In genomic region chr12:30044206-30044605, GRCh38 we compare ENCODE assay signal across 37 cellular contexts.
"Had no signal": no experiment of that assay in that cellular context is flagged by ENCODE, and none has a peak within 500 bp of the region (broad histone marks: within the 10 kb centered on the region; RNA-seq: fewer than 3 reads in every experiment).

No MANE protein-coding gene starts in this region.

- H3K27me3 ChIP-seq: adrenal gland, cardiac muscle cell had no signal

- H3K27ac ChIP-seq: adrenal gland, cardiac muscle cell, VCaP had no signal

- DNase-seq: activated B cell treated with CpG ODN at 0.5 μM for 24 hours; activated CD4-positive, alpha-beta memory T cell treated with anti-CD3 and anti-CD28 coated beads for 36 hours; activated CD4-positive, alpha-beta T cell treated with anti-CD3 and anti-CD28 coated beads for 4 hours; activated CD4-positive, alpha-beta T cell treated with anti-CD3 and anti-CD28 coated beads, Interleukin-2, amount 10 ng/mL, durations not matched to agents 24 days and 14 days; activated CD4-positive, alpha-beta T cell treated with anti-CD3 and anti-CD28 coated beads, Interleukin-2, amount 50 U/mL, for 1 hour; activated CD4-positive, alpha-beta T cell treated with anti-CD3 and anti-CD28 coated beads, Interleukin-2, amount 50 U/mL, for 4 hours; activated CD4-positive, CD25-positive, alpha-beta regulatory T cell treated with anti-CD3 and anti-CD28 coated beads, Interleukin-2, amount 50 U/mL, for 72 hours; activated CD8-positive, alpha-beta memory T cell treated with anti-CD3 and anti-CD28 coated beads, Interleukin-2, amount 50 U/mL, for 4 hours; activated CD8-positive, alpha-beta T cell treated with anti-CD3 and anti-CD28 coated beads for 36 hours; activated effector memory CD4-positive, alpha-beta T cell treated with anti-CD3 and anti-CD28 coated beads, Interleukin-2, amount 50 U/mL, for 16 hours; activated gamma-delta T cell treated with Interleukin-2 at 50 U/mL for 16 hours; activated naive CD4-positive, alpha-beta T cell; activated naive CD4-positive, alpha-beta T cell treated with anti-CD3 and anti-CD28 coated beads for 36 hours; activated naive CD4-positive, alpha-beta T cell treated with anti-CD3 and anti-CD28 coated beads, Interleukin-2, amount 50 U/mL, for 16 hours; activated naive CD8-positive, alpha-beta T cell treated with anti-CD3 and anti-CD28 coated beads for 36 hours; activated T-cell treated with anti-CD3 and anti-CD28 coated beads for 4 hours; activated T-cell treated with anti-CD3 and anti-CD28 coated beads, Interleukin-2, amount 50 U/mL, for 1 hour; activated T-cell treated with anti-CD3 and anti-CD28 coated beads, Interleukin-2, amount 50 U/mL, for 4 hours; activated T-cell treated with anti-CD3 and anti-CD28 coated beads, Interleukin-2, amount 50 U/mL, for 72 hours; adrenal gland; amniotic stem cell; aorta; caudate nucleus; cerebellar nuclear complex; T-helper 1 cell; T-helper 2 cell; T-helper 9 cell had no signal

- H3K4me1 ChIP-seq: adrenal gland had no signal

- H3K36me3 Mint-ChIP-seq: activated CD4-positive, alpha-beta memory T cell treated with anti-CD3 and anti-CD28 coated beads for 36 hours; activated naive CD8-positive, alpha-beta T cell treated with anti-CD3 and anti-CD28 coated beads for 36 hours; brain had no signal

- H3K27me3 Mint-ChIP-seq: activated B cell treated with CpG ODN at 0.5 μM for 24 hours; activated CD4-positive, alpha-beta memory T cell treated with anti-CD3 and anti-CD28 coated beads for 36 hours; activated CD4-positive, alpha-beta T cell treated with anti-CD3 and anti-CD28 coated beads, Interleukin-2, amount 10 ng/mL, durations not matched to agents 24 days and 14 days; activated CD8-positive, alpha-beta T cell treated with anti-CD3 and anti-CD28 coated beads for 36 hours; activated naive CD8-positive, alpha-beta T cell treated with anti-CD3 and anti-CD28 coated beads for 36 hours; activated T-helper 17 cell treated with anti-CD3 and anti-CD28 coated beads, Interleukin-2, amount 50 U/mL, for 72 hours; central memory CD8-positive, alpha-beta T cell had no signal

- FAIRE-seq: bronchial epithelial cell had no signal

- H3K4me3 Mint-ChIP-seq: activated B cell treated with CpG ODN at 0.5 μM for 24 hours; activated CD4-positive, alpha-beta memory T cell treated with anti-CD3 and anti-CD28 coated beads for 36 hours; activated CD4-positive, alpha-beta T cell treated with anti-CD3 and anti-CD28 coated beads, Interleukin-2, amount 10 ng/mL, durations not matched to agents 24 days and 14 days; activated CD8-positive, alpha-beta T cell treated with anti-CD3 and anti-CD28 coated beads for 36 hours; activated naive CD4-positive, alpha-beta T cell treated with anti-CD3 and anti-CD28 coated beads for 36 hours; activated naive CD8-positive, alpha-beta T cell treated with anti-CD3 and anti-CD28 coated beads for 36 hours; activated T-cell treated with anti-CD3 and anti-CD28 coated beads, Interleukin-2, amount 50 U/mL, for 4 hours; activated T-cell treated with anti-CD3 and anti-CD28 coated beads, Interleukin-2, amount 50 U/mL, for 72 hours; activated T-helper 1 cell treated with anti-CD3 and anti-CD28 coated beads, Interleukin-12 subunit alpha, Interleukin-12 subunit beta, Interleukin-2, Interleukin-4 antibody, amounts not matched to agents 30 ng/mL and 10 ng/mL and 1 ng/mL, durations not matched to agents 14 hours and 24 hours and 36 hours; activated T-helper 17 cell treated with anti-CD3 and anti-CD28 coated beads, Interleukin-2, amount 50 U/mL, for 72 hours; brain; central memory CD8-positive, alpha-beta T cell; T-helper 1 cell treated with Interleukin-12 subunit alpha and Interleukin-12 subunit beta and Interleukin-4 antibody, amounts not matched to agents 30 μg/mL and 1 μg/mL, for 36 hours; T-helper 2 cell treated with Interferon-gamma antibody and Interleukin-4, amounts not matched to agents 5 μg/mL and 100 μg/mL, for 36 hours had no signal

- H3K9me3 ChIP-seq: adrenal gland had no signal

- H3K4me1 Mint-ChIP-seq: activated B cell treated with CpG ODN at 0.5 μM for 24 hours; activated CD4-positive, alpha-beta T cell treated with anti-CD3 and anti-CD28 coated beads, Interleukin-2, amount 10 ng/mL, durations not matched to agents 24 days and 14 days; activated naive CD8-positive, alpha-beta T cell treated with anti-CD3 and anti-CD28 coated beads for 36 hours; activated T-helper 17 cell treated with anti-CD3 and anti-CD28 coated beads, Interleukin-2, amount 50 U/mL, for 72 hours; central memory CD8-positive, alpha-beta T cell had no signal

- H3K27ac Mint-ChIP-seq: activated B cell treated with CpG ODN at 0.5 μM for 24 hours; activated CD4-positive, alpha-beta memory T cell treated with anti-CD3 and anti-CD28 coated beads for 36 hours; activated CD4-positive, alpha-beta T cell treated with anti-CD3 and anti-CD28 coated beads, Interleukin-2, amount 10 ng/mL, durations not matched to agents 24 days and 14 days; activated CD8-positive, alpha-beta T cell treated with anti-CD3 and anti-CD28 coated beads for 36 hours; activated naive CD4-positive, alpha-beta T cell treated with anti-CD3 and anti-CD28 coated beads for 36 hours; activated naive CD4-positive, alpha-beta T cell treated with anti-CD3 and anti-CD28 coated beads, Interleukin-2, amount 50 U/mL, for 72 hours; activated naive CD8-positive, alpha-beta T cell treated with anti-CD3 and anti-CD28 coated beads for 36 hours; activated T-cell treated with anti-CD3 and anti-CD28 coated beads, Interleukin-2, amount 50 U/mL, for 72 hours; activated T-helper 1 cell treated with anti-CD3 and anti-CD28 coated beads, Interleukin-12 subunit alpha, Interleukin-12 subunit beta, Interleukin-2, Interleukin-4 antibody, amounts not matched to agents 30 ng/mL and 10 ng/mL and 1 ng/mL, durations not matched to agents 14 hours and 24 hours and 36 hours; activated T-helper 17 cell treated with anti-CD3 and anti-CD28 coated beads, Interleukin-2, amount 50 U/mL, for 72 hours; brain; T-helper 1 cell treated with Interleukin-12 subunit alpha and Interleukin-12 subunit beta and Interleukin-4 antibody, amounts not matched to agents 30 μg/mL and 1 μg/mL, for 36 hours; T-helper 2 cell treated with Interferon-gamma antibody and Interleukin-4, amounts not matched to agents 5 μg/mL and 100 μg/mL, for 36 hours had no signal

- H3K9me3 Mint-ChIP-seq: activated naive CD4-positive, alpha-beta T cell treated with anti-CD3 and anti-CD28 coated beads for 36 hours; T-helper 1 cell treated with Interleukin-12 subunit alpha and Interleukin-12 subunit beta and Interleukin-4 antibody, amounts not matched to agents 30 μg/mL and 1 μg/mL, for 36 hours; T-helper 2 cell treated with Interferon-gamma antibody and Interleukin-4, amounts not matched to agents 5 μg/mL and 100 μg/mL, for 36 hours had no signal

- H3K36me3 ChIP-seq: adrenal gland, cardiac muscle cell had no signal

- H3K4me3 ChIP-seq: adrenal gland, cardiac muscle cell had no signal
